In genomic region chr11:114308689-114309089, GRCh38 we compare ENCODE assay signal across 12 cellular contexts. TPM values are rescaled to one million over a fixed set of nuclear protein-coding genes. Genes with fewer than 3 reads are reported as not detected.
DNase-seq lines count a peak whose midpoint lies in the region; ATAC-seq and TF ChIP-seq lines count a peak whose summit lies in the region.
"Had no signal": no experiment of that assay in that cellular context is flagged by ENCODE, and none has a peak within 500 bp of the region (broad histone marks: within the 10 kb centered on the region; RNA-seq: fewer than 3 reads in every experiment).

No MANE protein-coding gene starts in this region.

- DNase-seq in AG04449 (ENCODE audit: low read depth, low spot score) (no peak), NCI-H2081 (lab: John Stamatoyannopoulos, UW) (peak; percentile 81 to 90), epithelial cell of proximal tubule (ENCODE audit: low read depth) (no peak), omental fat pad (ENCODE audit: low spot score) (no peak), RPMI8226 (no peak), NCI-H446 (lab: John Stamatoyannopoulos, UW) (no peak), MG63 (no peak)
- DNase-seq: Karpas-422; stimulated activated CD4-positive, alpha-beta T cell treated with anti-CD3 and anti-CD28 coated beads, Interleukin-12 subunit alpha, Interleukin-12 subunit beta, amount 100 ng/mL, for 4 hours had no signal

- POLR2A ChIA-PET in AG04449 (lab: Yijun Ruan, JAX): interaction anchor here (0.6 to 3.6 kb wide), 2 partner anchors 13 to 42 kb away, joined by 3 to 37 read pairs; partner anchors contain the start of gene NNMT

- TF ChIP-seq CTCF in AG04449 (IDR thresholded peaks at IDR 0.05; ENCODE audit: insufficient read depth, low read length, missing control alignments) (no peak), epithelial cell of proximal tubule (conservative IDR thresholded peaks at IDR 0.05; ENCODE audit: low read depth, low read length) (no peak), omental fat pad (IDR thresholded peaks at IDR 0.05) (no peak)

- H3K27me3 ChIP-seq in MG63: no peaks in the 10 kb centered on the region
- H3K27me3 ChIP-seq: SJSA1 had no signal

- CTCF ChIA-PET in AG04449 (lab: Yijun Ruan, JAX): interaction anchor here (1.1 to 3.8 kb wide), 3 partner anchors 8 to 142 kb away, joined by 3 to 19 read pairs (median 10); no protein-coding TSS in a partner anchor

- peaks cover 93% of the 10 kb centered on the region for H3K36me3 ChIP-seq in MG63

- peaks cover 12% of the 10 kb centered on the region for H3K9me3 ChIP-seq in MG63
- H3K9me3 ChIP-seq: SJSA1 had no signal

- peak overlapping the region; percentile 6; the same call in 1 of the 2 replicates for H3K4me3 ChIP-seq in AG04449 (ENCODE audit: low read depth, low read length)
- H3K4me3 ChIP-seq in epithelial cell of proximal tubule (ENCODE audit: low read depth, low read length): peak overlapping the region; percentile 37
- no peak overlapping the region for H3K4me3 ChIP-seq in MG63
- H3K4me3 ChIP-seq: SJSA1 had no signal

- ATAC-seq in omental fat pad (ENCODE audit: low FRiP score): peak; percentile 72
- ATAC-seq in HG02588 (IDR thresholded peaks at IDR 0.05; ENCODE audit: unreplicated experiment): no peak

RNA-seq across cellular contexts. Expression of gene NNMT, which starts 12.5 kb away (rescaled TPM):
- total RNA-seq in epithelial cell of proximal tubule (875 and 1,529 TPM in 2 replicates), omental fat pad (1,000 to 10,000 TPM in 3 of 4 donors, 100 to 1,000 TPM in 1; 712 to 1,460 (median 1,382) TPM)
- total RNA-seq in MG63 (2014; rRNA removed; shearing (Covaris generic); ENCODE audit: low replicate concordance): 377 and 715 TPM in 2 replicates
- total RNA-seq: activated CD8-positive, alpha-beta memory T cell treated with anti-CD3 and anti-CD28 coated beads for 36 hours had no signal

Comparison
In these comparisons a context has a peak if more than half of its experiments do, and no peak if none do; other contexts are left out.
1. DNase-seq: peak in NCI-H2081 (2 of 2); none in AG04449 (single experiment), epithelial cell of proximal tubule (single experiment), omental fat pad (single experiment), RPMI8226 (single experiment), NCI-H446 (0 of 2) and MG63 (single experiment).